9 cellular contexts compared by ENCODE assay signal in genomic region chr19:19387108-19387507, GRCh38. TPM values are rescaled to one million over a fixed set of nuclear protein-coding genes. Genes with fewer than 3 reads are reported as not detected.
DNase-seq lines count a peak whose midpoint lies in the region; ATAC-seq lines count a peak whose summit lies in the region.
"Had no signal": no experiment of that assay in that cellular context is flagged by ENCODE, and none has a peak within 500 bp of the region (broad histone marks: within the 10 kb centered on the region; RNA-seq: fewer than 3 reads in every experiment).

No MANE protein-coding gene starts in this region.

- no peaks in the 10 kb centered on the region for H3K9me3 ChIP-seq in iPS-18a (ENCODE audit: control insufficient read depth, low read depth, low read length)

- peaks cover 7% of the 10 kb centered on the region for H3K27me3 ChIP-seq in iPS-18a (ENCODE audit: control insufficient read depth, insufficient read depth, low read length)

- no peaks in the 10 kb centered on the region for H3K9me3 Mint-ChIP-seq in T-helper 2 cell treated with Interferon-gamma antibody and Interleukin-4, amounts not matched to agents 5 μg/mL and 100 μg/mL, for 36 hours
- no peaks in the 10 kb centered on the region for H3K9me3 Mint-ChIP-seq in activated CD4-positive, alpha-beta memory T cell treated with anti-CD3 and anti-CD28 coated beads, Interleukin-2, amount 10 ng/mL, durations not matched to agents 7 days and 5 days
- H3K9me3 Mint-ChIP-seq in stimulated activated naive CD8-positive, alpha-beta T cell treated with anti-CD3 and anti-CD28 coated beads, Interleukin-15, amount 100 ng/mL, for 72 hours = no peaks in the 10 kb centered on the region

- H3K4me3 Mint-ChIP-seq in T-helper 2 cell treated with Interferon-gamma antibody and Interleukin-4, amounts not matched to agents 5 μg/mL and 100 μg/mL, for 36 hours = peak overlapping the region; percentile 96
- peak overlapping the region; percentile 87 for H3K4me3 Mint-ChIP-seq in activated CD4-positive, alpha-beta memory T cell treated with anti-CD3 and anti-CD28 coated beads, Interleukin-2, amount 10 ng/mL, durations not matched to agents 7 days and 5 days
- peak overlapping the region; percentile 96 to 99 for H3K4me3 Mint-ChIP-seq in stimulated activated naive CD8-positive, alpha-beta T cell treated with anti-CD3 and anti-CD28 coated beads, Interleukin-15, amount 100 ng/mL, for 72 hours

- H3K27me3 Mint-ChIP-seq in T-helper 2 cell treated with Interferon-gamma antibody and Interleukin-4, amounts not matched to agents 5 μg/mL and 100 μg/mL, for 36 hours (ENCODE audit: low read depth) = no peaks in the 10 kb centered on the region
- no peaks in the 10 kb centered on the region for H3K27me3 Mint-ChIP-seq in activated CD4-positive, alpha-beta memory T cell treated with anti-CD3 and anti-CD28 coated beads, Interleukin-2, amount 10 ng/mL, durations not matched to agents 7 days and 5 days
- no peaks in the 10 kb centered on the region for H3K27me3 Mint-ChIP-seq in stimulated activated naive CD8-positive, alpha-beta T cell treated with anti-CD3 and anti-CD28 coated beads, Interleukin-15, amount 100 ng/mL, for 72 hours

- peaks cover 20% of the 10 kb centered on the region for H3K36me3 Mint-ChIP-seq in T-helper 2 cell treated with Interferon-gamma antibody and Interleukin-4, amounts not matched to agents 5 μg/mL and 100 μg/mL, for 36 hours (ENCODE audit: low read depth)
- H3K36me3 Mint-ChIP-seq in activated CD4-positive, alpha-beta memory T cell treated with anti-CD3 and anti-CD28 coated beads, Interleukin-2, amount 10 ng/mL, durations not matched to agents 7 days and 5 days (ENCODE audit: low read depth) = peaks cover 14% of the 10 kb centered on the region

- H3K4me1 ChIP-seq in iPS-18a (ENCODE audit: control insufficient read depth, low read depth, low read length) = no peaks in the 10 kb centered on the region

- H3K4me3 ChIP-seq in iPS-18a (ENCODE audit: low read length) = peak overlapping the region; percentile 88

- no peak overlapping the region for H3K9ac ChIP-seq in iPS-18a (ENCODE audit: low read length)

- peaks cover 48% of the 10 kb centered on the region for H3K4me1 Mint-ChIP-seq in T-helper 2 cell treated with Interferon-gamma antibody and Interleukin-4, amounts not matched to agents 5 μg/mL and 100 μg/mL, for 36 hours (ENCODE audit: low read depth)
- H3K4me1 Mint-ChIP-seq in activated CD4-positive, alpha-beta memory T cell treated with anti-CD3 and anti-CD28 coated beads, Interleukin-2, amount 10 ng/mL, durations not matched to agents 7 days and 5 days = peaks cover 58% of the 10 kb centered on the region
- H3K4me1 Mint-ChIP-seq in stimulated activated naive CD8-positive, alpha-beta T cell treated with anti-CD3 and anti-CD28 coated beads, Interleukin-15, amount 100 ng/mL, for 72 hours = peaks cover 75% of the 10 kb centered on the region

- no peaks in the 10 kb centered on the region for H3K36me3 ChIP-seq in iPS-18a (ENCODE audit: control insufficient read depth, low read depth, low read length)

- no peak overlapping the region for H3K27ac ChIP-seq in iPS-18a (ENCODE audit: low read length)

- no peak for DNase-seq in T-helper 2 cell treated with Interferon-gamma antibody and Interleukin-4, amounts not matched to agents 5 μg/mL and 100 μg/mL, for 36 hours (ENCODE audit: low spot score)
- DNase-seq in T-helper 2 cell (no peak), NCI-H524 (lab: John Stamatoyannopoulos, UW) (no peak)
- no peak for DNase-seq in activated CD4-positive, alpha-beta memory T cell treated with anti-CD3 and anti-CD28 coated beads, Interleukin-2, amount 10 ng/mL, durations not matched to agents 7 days and 5 days
- no peak for DNase-seq in stimulated activated naive CD8-positive, alpha-beta T cell treated with anti-CD3 and anti-CD28 coated beads, Interleukin-15, amount 100 ng/mL, for 72 hours
- DNase-seq: substantia nigra had no signal

- peak overlapping the region; percentile 93 for H3K27ac Mint-ChIP-seq in T-helper 2 cell treated with Interferon-gamma antibody and Interleukin-4, amounts not matched to agents 5 μg/mL and 100 μg/mL, for 36 hours
- H3K27ac Mint-ChIP-seq in activated CD4-positive, alpha-beta memory T cell treated with anti-CD3 and anti-CD28 coated beads, Interleukin-2, amount 10 ng/mL, durations not matched to agents 7 days and 5 days = peak overlapping the region; percentile 87
- H3K27ac Mint-ChIP-seq in stimulated activated naive CD8-positive, alpha-beta T cell treated with anti-CD3 and anti-CD28 coated beads, Interleukin-15, amount 100 ng/mL, for 72 hours = peak overlapping the region; percentile 95 to 97

- CTCF ChIA-PET in activated CD4-positive, alpha-beta memory T cell treated with anti-CD3 and anti-CD28 coated beads, Interleukin-2, amount 10 ng/mL, durations not matched to agents 7 days and 5 days (lab: Charles Lee) = interaction anchor here (1.3 kb wide), 1 partner anchor 9 kb away, joined by 3 read pairs; no protein-coding TSS in a partner anchor

- no peak for ATAC-seq in stimulated activated naive CD8-positive, alpha-beta T cell treated with anti-CD3 and anti-CD28 coated beads, Interleukin-15, amount 100 ng/mL, for 72 hours
- ATAC-seq in GM19351 (IDR thresholded peaks at IDR 0.05; ENCODE audit: unreplicated experiment) = no peak
- no peak for ATAC-seq in GM21423 (IDR thresholded peaks at IDR 0.05; ENCODE audit: unreplicated experiment)

- POLR2A ChIA-PET in activated CD4-positive, alpha-beta memory T cell treated with anti-CD3 and anti-CD28 coated beads, Interleukin-2, amount 10 ng/mL, durations not matched to agents 7 days and 5 days (lab: Charles Lee) = interaction anchor here (1.0 kb wide), 1 partner anchor 56 kb away, joined by 3 read pairs; no protein-coding TSS in a partner anchor

RNA-seq across cellular contexts. Expression of gene GATAD2A, which starts 18.4 kb away (rescaled TPM):
- total RNA-seq in activated CD4-positive, alpha-beta memory T cell treated with anti-CD3 and anti-CD28 coated beads, Interleukin-2, amount 10 ng/mL, durations not matched to agents 7 days and 5 days = 100 to 1,000 TPM; 109 to 113 TPM
